Comparison of ENCODE assay signal across 17 cellular contexts in genomic region chr1:54851406-54851805, GRCh38. TPM values are rescaled to one million over a fixed set of nuclear protein-coding genes. Genes with fewer than 3 reads are reported as not detected.
A peak's percentile ranks its signal among the peaks of the same experiment; 100 is the strongest.
DNase-seq lines count a peak whose midpoint lies in the region; ATAC-seq, FAIRE-seq and TF ChIP-seq lines count a peak whose summit lies in the region.
"Had no signal": no experiment of that assay in that cellular context is flagged by ENCODE, and none has a peak within 500 bp of the region (broad histone marks: within the 10 kb centered on the region; RNA-seq: fewer than 3 reads in every experiment).

No MANE protein-coding gene starts in this region.

- ATAC-seq in activated CD8-positive, alpha-beta memory T cell treated with anti-CD3 and anti-CD28 coated beads, Interleukin-2, amount 10 ng/mL, durations not matched to agents 7 days and 5 days, result no peak

- no peaks in the 10 kb centered on the region for H3K4me1 Mint-ChIP-seq in activated CD8-positive, alpha-beta memory T cell treated with anti-CD3 and anti-CD28 coated beads, Interleukin-2, amount 10 ng/mL, durations not matched to agents 7 days and 5 days
- peaks cover 10% of the 10 kb centered on the region for H3K4me1 Mint-ChIP-seq in chondrocyte (ENCODE audit: low read depth)

- H3K4me1 ChIP-seq in vagina, result peaks cover 43% of the 10 kb centered on the region
- H3K4me1 ChIP-seq in small intestine (ENCODE audit: control insufficient read depth in 2 of 2, insufficient read depth in 1 of 2, low read depth in 1 of 2, low read length in 1 of 2), result no peaks in the 10 kb centered on the region

- no peaks in the 10 kb centered on the region for H3K27me3 ChIP-seq in layer of hippocampus (ENCODE audit: control insufficient read depth, insufficient read depth, low read length)
- no peaks in the 10 kb centered on the region for H3K27me3 ChIP-seq in vagina
- H3K27me3 ChIP-seq in small intestine (ENCODE audit: control insufficient read depth in 2 of 2, insufficient read depth in 2 of 2, low read length in 2 of 2), result no peaks in the 10 kb centered on the region
- H3K27me3 ChIP-seq: BLaER1 treated with 17β-estradiol and CSF1 and Interleukin-3, amounts not matched to agents 10 nM and 100 nM had no signal

- H3K4me3 ChIP-seq in vagina (no peak overlapping the region), small intestine (ENCODE audit: low read depth in 1 of 2, low read length in 2 of 2) (no peak overlapping the region)
- H3K4me3 ChIP-seq: BLaER1 treated with 17β-estradiol and CSF1 and Interleukin-3, amounts not matched to agents 10 nM and 100 nM had no signal

- H3K9me3 Mint-ChIP-seq in activated CD8-positive, alpha-beta memory T cell treated with anti-CD3 and anti-CD28 coated beads, Interleukin-2, amount 10 ng/mL, durations not matched to agents 7 days and 5 days (ENCODE audit: low read depth), result no peaks in the 10 kb centered on the region
- no peaks in the 10 kb centered on the region for H3K9me3 Mint-ChIP-seq in chondrocyte (ENCODE audit: low read depth)

- peak overlapping the region; percentile 27 for H3K27ac ChIP-seq in layer of hippocampus (ENCODE audit: low read depth, low read length)
- peak overlapping the region; percentile 84 for H3K27ac ChIP-seq in vagina
- no peak overlapping the region for H3K27ac ChIP-seq in small intestine (ENCODE audit: low read depth in 1 of 2, low read length in 1 of 2)
- H3K27ac ChIP-seq: 22Rv1 had no signal

- no peaks in the 10 kb centered on the region for H3K27me3 Mint-ChIP-seq in activated CD8-positive, alpha-beta memory T cell treated with anti-CD3 and anti-CD28 coated beads, Interleukin-2, amount 10 ng/mL, durations not matched to agents 7 days and 5 days
- no peaks in the 10 kb centered on the region for H3K27me3 Mint-ChIP-seq in chondrocyte (ENCODE audit: low read depth)

- intact Hi-C loops in vagina (cut with DNase I), result no loop called here

- FAIRE-seq in small intestine (lab: Jason Lieb, UNC), result no peak

- H3K27ac Mint-ChIP-seq in activated CD8-positive, alpha-beta memory T cell treated with anti-CD3 and anti-CD28 coated beads, Interleukin-2, amount 10 ng/mL, durations not matched to agents 7 days and 5 days, result no peak overlapping the region
- H3K27ac Mint-ChIP-seq in chondrocyte (ENCODE audit: unreplicated experiment), result no peak overlapping the region

- TF ChIP-seq CTCF in chondrocyte (IDR thresholded peaks at IDR 0.05) (no peak), vagina (IDR thresholded peaks at IDR 0.05) (no peak)

- CTCF ChIA-PET in activated CD8-positive, alpha-beta memory T cell treated with anti-CD3 and anti-CD28 coated beads, Interleukin-2, amount 10 ng/mL, durations not matched to agents 7 days and 5 days (lab: Charles Lee), result no interaction called here

- TF ChIP-seq POLR2A in vagina (IDR thresholded peaks at IDR 0.05), result no peak

- H3K36me3 Mint-ChIP-seq in activated CD8-positive, alpha-beta memory T cell treated with anti-CD3 and anti-CD28 coated beads, Interleukin-2, amount 10 ng/mL, durations not matched to agents 7 days and 5 days, result peaks cover 40% of the 10 kb centered on the region
- H3K36me3 Mint-ChIP-seq in chondrocyte (ENCODE audit: low read depth), result peaks cover 45% of the 10 kb centered on the region

- H3K9me3 ChIP-seq in vagina (no peaks in the 10 kb centered on the region), small intestine (ENCODE audit: control insufficient read depth, low read depth) (no peaks in the 10 kb centered on the region)
- H3K9me3 ChIP-seq: BLaER1 treated with 17β-estradiol and CSF1 and Interleukin-3, amounts not matched to agents 10 nM and 100 nM had no signal

- DNase-seq in activated CD8-positive, alpha-beta memory T cell treated with anti-CD3 and anti-CD28 coated beads, Interleukin-2, amount 50 U/mL, for 48 hours, result peak; percentile 36
- DNase-seq in activated CD8-positive, alpha-beta memory T cell treated with anti-CD3 and anti-CD28 coated beads, Interleukin-2, amount 10 ng/mL, durations not matched to agents 7 days and 5 days, result no peak
- DNase-seq in chondrocyte (ENCODE audit: low spot score) (peak; percentile 68), vagina (ENCODE audit: extremely low spot score in 2 of 2) (no peak), small intestine (no peak), NCI-H748 (lab: John Stamatoyannopoulos, UW; ENCODE audit: unreplicated experiment) (no peak), NCI-H2107 treated with DMSO at 0.1 percent for 48 hours (lab: John Stamatoyannopoulos, UW; ENCODE audit: unreplicated experiment) (no peak)
- DNase-seq: DMS53, H7, Karpas-422, MM.1S, NCI-H1105, NCI-H1694 treated with DMSO at 0.1 percent for 48 hours had no signal

- WGBS in small intestine, 3 donors, result 89 to 93% (median 91%) methylated on average over 9 of the region's 9 CpGs

- H3K4me3 Mint-ChIP-seq in activated CD8-positive, alpha-beta memory T cell treated with anti-CD3 and anti-CD28 coated beads, Interleukin-2, amount 10 ng/mL, durations not matched to agents 7 days and 5 days, result no peak overlapping the region
- no peak overlapping the region for H3K4me3 Mint-ChIP-seq in chondrocyte (ENCODE audit: unreplicated experiment)

- H3K36me3 ChIP-seq in vagina, result peaks cover 0 to 5% of the 10 kb centered on the region in 2 donors
- peaks cover 8% of the 10 kb centered on the region in 2 donors for H3K36me3 ChIP-seq in small intestine (ENCODE audit: control insufficient read depth in 2 of 2, insufficient read depth in 2 of 2, low read length in 2 of 2)
- H3K36me3 ChIP-seq: BLaER1 treated with 17β-estradiol and CSF1 and Interleukin-3, amounts not matched to agents 10 nM and 100 nM had no signal

RNA-seq across cellular contexts. Expression of gene DHCR24, which starts 35.6 kb away (rescaled TPM):
- total RNA-seq in activated CD8-positive, alpha-beta memory T cell treated with anti-CD3 and anti-CD28 coated beads, Interleukin-2, amount 10 ng/mL, durations not matched to agents 7 days and 5 days, result 100 to 1,000 TPM; 121 to 187 TPM
- total RNA-seq in chondrocyte (120 to 129 TPM (median 124 TPM) in 3 replicates), vagina (141 TPM)
- 100 to 1,000 TPM in 1 of 3 donors, 10 to 100 TPM in 1, 1 to 10 TPM in 1; 7.0 to 162 (median 14.3) TPM for polyA plus RNA-seq in small intestine

RNA-seq across cellular contexts. Expression of gene TTC22, which starts 50.3 kb away (rescaled TPM):
- total RNA-seq in activated CD8-positive, alpha-beta memory T cell treated with anti-CD3 and anti-CD28 coated beads, Interleukin-2, amount 10 ng/mL, durations not matched to agents 7 days and 5 days, result 10 to 100 TPM in 1 of 2 experiments, 1 to 10 TPM in 1; 9.1 to 17.9 TPM
- not detected in 3 replicates for total RNA-seq in chondrocyte
- total RNA-seq in vagina, result 43.5 TPM
- polyA plus RNA-seq in small intestine, result 10 to 100 TPM; 10.7 to 27.5 (median 20.0) TPM
- total RNA-seq: NCI-H460 had no signal

Comparison
In these comparisons a context has a peak if more than half of its experiments do, and no peak if none do; other contexts are left out.
1. DNase-seq: peak in activated CD8-positive, alpha-beta memory T cell treated with anti-CD3 and anti-CD28 coated beads, Interleukin-2, amount 50 U/mL, for 48 hours (single experiment) and chondrocyte (single experiment); none in activated CD8-positive, alpha-beta memory T cell treated with anti-CD3 and anti-CD28 coated beads, Interleukin-2, amount 10 ng/mL, durations not matched to agents 7 days and 5 days (single experiment), vagina (0 of 2), small intestine (single experiment), NCI-H748 (single experiment) and NCI-H2107 treated with DMSO at 0.1 percent for 48 hours (single experiment).
2. H3K27ac ChIP-seq: peak in layer of hippocampus (single experiment) and vagina (single experiment); none in small intestine (0 of 2).
3. RNA of gene TTC22, which starts 50.3 kb away (total RNA-seq): 43.5 TPM in vagina (single experiment) and 9.1 to 17.9 TPM in activated CD8-positive, alpha-beta memory T cell treated with anti-CD3 and anti-CD28 coated beads, Interleukin-2, amount 10 ng/mL, durations not matched to agents 7 days and 5 days; not detected in chondrocyte; every median in the first group is over 10 times any median in the second.